ENCODE assay signal across 9 cellular contexts in genomic region chr9:36074870-36075532, GRCh38. TPM values are rescaled to one million over a fixed set of nuclear protein-coding genes. Genes with fewer than 3 reads are reported as not detected.
DNase-seq lines count a peak whose midpoint lies in the region; ATAC-seq and TF ChIP-seq lines count a peak whose summit lies in the region.
"Had no signal": no experiment of that assay in that cellular context is flagged by ENCODE, and none has a peak within 500 bp of the region (broad histone marks: within the 10 kb centered on the region; RNA-seq: fewer than 3 reads in every experiment).

No MANE protein-coding gene starts in this region.

- TF ChIP-seq EP300 in stomach (IDR thresholded peaks at IDR 0.05) = no peak

- peaks cover 17% of the 10 kb centered on the region for H3K4me1 ChIP-seq in body of pancreas
- H3K4me1 ChIP-seq in stomach = peaks cover 0 to 17% (median 11%) of the 10 kb centered on the region in 4 donors

- H3K36me3 ChIP-seq in body of pancreas (replicated peaks in 1 of 2; ENCODE audit: insufficient read depth in 1 of 2, low read depth in 2 of 2) (no peaks in the 10 kb centered on the region), stomach (no peaks in the 10 kb centered on the region)

- no peaks in the 10 kb centered on the region for H3K9me3 ChIP-seq in body of pancreas
- no peaks in the 10 kb centered on the region for H3K9me3 ChIP-seq in stomach

- H3K27ac Mint-ChIP-seq in nephron progenitor cell = no peak overlapping the region
- H3K27ac Mint-ChIP-seq: T-helper 1 cell treated with Interleukin-12 subunit alpha and Interleukin-12 subunit beta and Interleukin-4 antibody, amounts not matched to agents 30 μg/mL and 1 μg/mL, for 36 hours had no signal

- DNase-seq in HPDE6-E6E7 (ENCODE audit: extremely low spot score) = peak; percentile 76
- DNase-seq in body of pancreas = peak; percentile 72 to 80 (median 80)
- DNase-seq in iPS-NIHi11 (ENCODE audit: low spot score) = peak; percentile 11
- peak; percentile 68 for DNase-seq in stomach
- no peak for DNase-seq in nephron progenitor cell
- DNase-seq in NCI-H1436 treated with DMSO at 0.1 percent for 48 hours (lab: John Stamatoyannopoulos, UW) = no peak

- peak; percentile 82 for ATAC-seq in body of pancreas
- ATAC-seq in HG03025 (IDR thresholded peaks at IDR 0.05; ENCODE audit: low FRiP score, unreplicated experiment) = no peak
- ATAC-seq in HG02759 (IDR thresholded peaks at IDR 0.05; ENCODE audit: unreplicated experiment) = no peak

- H3K36me3 Mint-ChIP-seq in nephron progenitor cell (ENCODE audit: low read depth) = peaks cover 30% of the 10 kb centered on the region

- WGBS in body of pancreas, 2 donors = 5 to 10% methylated on average over 2 of the region's 2 CpGs
- 10 to 14% (median 13%) methylated on average over 2 of the region's 2 CpGs for WGBS in stomach, 5 donors

- no peaks in the 10 kb centered on the region for H3K27me3 Mint-ChIP-seq in nephron progenitor cell (ENCODE audit: low read depth, poor library complexity)

- no peak overlapping the region for H3K4me3 Mint-ChIP-seq in nephron progenitor cell
- H3K4me3 Mint-ChIP-seq: T-helper 1 cell treated with Interleukin-12 subunit alpha and Interleukin-12 subunit beta and Interleukin-4 antibody, amounts not matched to agents 30 μg/mL and 1 μg/mL, for 36 hours had no signal

- H3K9me3 Mint-ChIP-seq in nephron progenitor cell = no peaks in the 10 kb centered on the region
- H3K9me3 Mint-ChIP-seq: T-helper 1 cell treated with Interleukin-12 subunit alpha and Interleukin-12 subunit beta and Interleukin-4 antibody, amounts not matched to agents 30 μg/mL and 1 μg/mL, for 36 hours had no signal

- intact Hi-C loops in body of pancreas (cut with DNase I) (no loop called here), stomach (cut with DNase I; ENCODE audit: low total_unique reads) (no loop called here)

- H3K4me3 ChIP-seq in body of pancreas (no peak overlapping the region), stomach (no peak overlapping the region)

- TF ChIP-seq CTCF in body of pancreas (IDR thresholded peaks at IDR 0.05) = no peak
- no peak for TF ChIP-seq CTCF in stomach (IDR thresholded peaks at IDR 0.05)
- TF ChIP-seq CTCF in nephron progenitor cell (IDR thresholded peaks at IDR 0.05) = no peak

- TF ChIP-seq POLR2A in body of pancreas (IDR thresholded peaks at IDR 0.05) = no peak
- TF ChIP-seq POLR2A in stomach (IDR thresholded peaks at IDR 0.05) = no peak

- H3K4me1 Mint-ChIP-seq in nephron progenitor cell = no peaks in the 10 kb centered on the region

- H3K27me3 ChIP-seq in body of pancreas (no peaks in the 10 kb centered on the region), stomach (no peaks in the 10 kb centered on the region)

- peak overlapping the region in 2 of 4 donors; percentile 17 to 34 for H3K27ac ChIP-seq in body of pancreas
- peak overlapping the region in 2 of 5 donors; percentile 17 to 27 for H3K27ac ChIP-seq in stomach

RNA-seq across cellular contexts. Expression of gene RECK, which starts 38.3 kb away (rescaled TPM):
- total RNA-seq in body of pancreas (1 to 10 TPM; 2.6 to 7.0 TPM), stomach (10 to 100 TPM in 3 of 5 donors, 1 to 10 TPM in 2; 4.3 to 19.3 (median 13.3) TPM)
- polyA plus RNA-seq in stomach = 1 to 10 TPM; 2.3 to 4.7 (median 2.3) TPM

Comparison
In these comparisons a context has a peak if more than half of its experiments do, and no peak if none do; other contexts are left out.
1. DNase-seq: peak in HPDE6-E6E7 (single experiment), body of pancreas (4 of 4), iPS-NIHi11 (single experiment) and stomach (single experiment); none in nephron progenitor cell (single experiment) and NCI-H1436 treated with DMSO at 0.1 percent for 48 hours (single experiment).